Comparison of ENCODE assay signal across 7 cellular contexts in genomic region chr2:228867406-228867805, GRCh38.
"Had no signal": no experiment of that assay in that cellular context is flagged by ENCODE, and none has a peak within 500 bp of the region (broad histone marks: within the 10 kb centered on the region; RNA-seq: fewer than 3 reads in every experiment).

No MANE protein-coding gene starts in this region.

- H3K36me3 Mint-ChIP-seq: IgD-negative memory B cell had no signal

- ATAC-seq: HepG2, K562 had no signal

- H3K4me3 ChIP-seq: K562 had no signal

- H3K4me3 Mint-ChIP-seq: IgD-negative memory B cell had no signal

- DNase-seq: IMR-90, KBM-7, KG1 had no signal

- H3K27ac ChIP-seq: HL-60 had no signal

- H3K27ac Mint-ChIP-seq: IgD-negative memory B cell had no signal

- H3K4me1 Mint-ChIP-seq: IgD-negative memory B cell had no signal

- H3K27me3 Mint-ChIP-seq: IgD-negative memory B cell had no signal
